ENCODE assay signal across 1 cellular context in genomic region chr10:50326757-50327701, GRCh38.
A peak's percentile ranks its signal among the peaks of the same experiment; 100 is the strongest.
TF ChIP-seq lines count a peak whose summit lies in the region.

No MANE protein-coding gene starts in this region.

TF ChIP-seq in K562, 482 proteins besides CTCF, POLR2A, EP300 and RAD21 (continued from another document and continues in another):
- TF ChIP-seq CREB5 (CRISPR knock-in tag; IDR thresholded peaks at IDR 0.05) (no peak), ILK (tag; IDR thresholded peaks at IDR 0.05; ENCODE audit: borderline replicate concordance, low read depth) (no peak), ZNF655 (CRISPR knock-in tag; IDR thresholded peaks at IDR 0.05) (no peak), TAF9B (IDR thresholded peaks at IDR 0.05; ENCODE audit: partially characterized antibody) (no peak), ARHGAP35 (IDR thresholded peaks at IDR 0.05; ENCODE audit: partially characterized antibody) (no peak), ZKSCAN3 (CRISPR knock-in tag; IDR thresholded peaks at IDR 0.05) (no peak), TFE3 (CRISPR knock-in tag; IDR thresholded peaks at IDR 0.05) (peak; percentile 4; the same call in 1 of the 2 replicates), THRAP3 (IDR thresholded peaks at IDR 0.05; ENCODE audit: borderline replicate concordance) (no peak), PHF20 (IDR thresholded peaks at IDR 0.05; ENCODE audit: partially characterized antibody) (no peak), E4F1 (CRISPR knock-in tag; IDR thresholded peaks at IDR 0.05; ENCODE audit: borderline replicate concordance) (no peak), NCOA1 (IDR thresholded peaks at IDR 0.05; ENCODE audit: low read depth) (no peak), PCBP2 (IDR thresholded peaks at IDR 0.05; ENCODE audit: low read depth, low read length, poor library complexity, severe bottlenecking) (no peak), ATF4 (CRISPR knock-in tag; IDR thresholded peaks at IDR 0.05) (no peak; the same call in none of the 2 replicates), NFYB (IDR thresholded peaks at IDR 0.05; ENCODE audit: extremely low read depth, insufficient read length) (no peak), MEF2D (tag; conservative IDR thresholded peaks at IDR 0.05; ENCODE audit: low read depth) (peak; percentile 80), HDAC3 (IDR thresholded peaks at IDR 0.05; ENCODE audit: borderline replicate concordance, partially characterized antibody) (no peak), ZBTB8A (IDR thresholded peaks at IDR 0.05; ENCODE audit: partially characterized antibody) (no peak), BDP1 (IDR thresholded peaks at IDR 0.05; ENCODE audit: insufficient read depth, insufficient read length) (no peak), HMGN3 (IDR thresholded peaks at IDR 0.05; ENCODE audit: borderline replicate concordance, extremely low read depth, insufficient read length, low read depth, low read length) (peak; percentile 94), TAF7 (tag; IDR thresholded peaks at IDR 0.05) (no peak; the same call in 1 of the 2 replicates), SMAD3 (CRISPR knock-in tag; conservative IDR thresholded peaks at IDR 0.05) (peak; percentile 21; the same call in 1 of the 2 replicates), POLR2B (IDR thresholded peaks at IDR 0.05; ENCODE audit: low read depth, partially characterized antibody) (no peak), SPI1 (IDR thresholded peaks at IDR 0.05; ENCODE audit: borderline replicate concordance, low read depth, low read length) (no peak), SMARCE1 (IDR thresholded peaks at IDR 0.05) (no peak), ZNF146 (CRISPR knock-in tag; IDR thresholded peaks at IDR 0.05; ENCODE audit: unreplicated experiment) (no peak), RREB1 (CRISPR knock-in tag; IDR thresholded peaks at IDR 0.05) (no peak), CCNT2 (IDR thresholded peaks at IDR 0.05; ENCODE audit: borderline replicate concordance, extremely low read depth, insufficient read length, low read depth, low read length) (peak; percentile 99), ZNF518B (CRISPR knock-in tag; IDR thresholded peaks at IDR 0.05) (no peak), ZBTB26 (CRISPR knock-in tag; IDR thresholded peaks at IDR 0.05) (no peak), WHSC1 (IDR thresholded peaks at IDR 0.05; ENCODE audit: low read length) (no peak), BMI1 (IDR thresholded peaks at IDR 0.05; ENCODE audit: low read length) (no peak), NUFIP1 (IDR thresholded peaks at IDR 0.05; ENCODE audit: partially characterized antibody) (no peak), NCOR1 (IDR thresholded peaks at IDR 0.05) (no peak), HSF4 (CRISPR knock-in tag; IDR thresholded peaks at IDR 0.05; ENCODE audit: borderline replicate concordance) (peak; percentile 72; the same call in 1 of the 2 replicates), MCM3 (IDR thresholded peaks at IDR 0.05) (no peak), GMEB1 (CRISPR knock-in tag; IDR thresholded peaks at IDR 0.05) (no peak), TGIF2 (CRISPR knock-in tag; IDR thresholded peaks at IDR 0.05) (no peak), VEZF1 (CRISPR knock-in tag; IDR thresholded peaks at IDR 0.05) (peak; percentile 69), RFX7 (CRISPR knock-in tag; IDR thresholded peaks at IDR 0.05) (no peak)
